In genomic region chr1:32953495-32953894, GRCh38 we compare ENCODE assay signal across 15 cellular contexts. TPM values are rescaled to one million over a fixed set of nuclear protein-coding genes. Genes with fewer than 3 reads are reported as not detected.
DNase-seq lines count a peak whose midpoint lies in the region; ATAC-seq, FAIRE-seq and TF ChIP-seq lines count a peak whose summit lies in the region.
"Had no signal": no experiment of that assay in that cellular context is flagged by ENCODE, and none has a peak within 500 bp of the region (broad histone marks: within the 10 kb centered on the region; RNA-seq: fewer than 3 reads in every experiment).

No MANE protein-coding gene starts in this region.

- peaks cover 98% of the 10 kb centered on the region for H3K79me2 ChIP-seq in OCI-LY7 (ENCODE audit: insufficient read depth, low read depth, low read length)
- H3K79me2 ChIP-seq in GM12878 (ENCODE audit: control insufficient read depth, insufficient read depth, low read length): peaks cover 29% of the 10 kb centered on the region

- CTCF ChIA-PET in OCI-LY7 (lab: Charles Lee; ENCODE audit: unreplicated experiment) (no interaction called here), GM12878 (lab: Yijun Ruan, JAX) (interaction anchor here (0.8 to 1.7 kb wide), 6 partner anchors 9 to 747 kb away, joined by 3 to 8 read pairs (median 3); no protein-coding TSS in a partner anchor)
- CTCF ChIA-PET in activated CD4-positive, alpha-beta T cell treated with anti-CD3 and anti-CD28 coated beads, Interleukin-2, amount 10 ng/mL, durations not matched to agents 7 days and 5 days (lab: Charles Lee): interaction anchor here (0.6 to 2.8 kb wide), 6 partner anchors 11 to 61 kb away, joined by 3 to 10 read pairs (median 4); partner anchors contain the start of gene RNF19B

- peak overlapping the region; percentile 4 for H3K4me3 ChIP-seq in OCI-LY7 (ENCODE audit: low read depth, low read length, poor library complexity, severe bottlenecking)
- H3K4me3 ChIP-seq in GM12878: no peak overlapping the region
- no peak overlapping the region for H3K4me3 ChIP-seq in endodermal cell (ENCODE audit: low read length)
- H3K4me3 ChIP-seq: spleen had no signal

- POLR2A ChIA-PET in OCI-LY7 (lab: Charles Lee) (interaction anchor here (0.6 to 3.7 kb wide), 10 partner anchors 8 to 1064 kb away, joined by 3 to 26 read pairs (median 4); no protein-coding TSS in a partner anchor), GM12878 (lab: Charles Lee) (interaction anchor here (0.6 to 1.3 kb wide), 6 partner anchors 10 to 101 kb away, joined by 4 to 5 read pairs (median 5); no protein-coding TSS in a partner anchor)
- POLR2A ChIA-PET in activated CD4-positive, alpha-beta T cell treated with anti-CD3 and anti-CD28 coated beads, Interleukin-2, amount 10 ng/mL, durations not matched to agents 7 days and 5 days (lab: Charles Lee): interaction anchor here (0.5 kb wide), 1 partner anchor 123 kb away, joined by 7 read pairs; no protein-coding TSS in a partner anchor

- RAD21 ChIA-PET in GM12878 (lab: Charles Lee; ENCODE audit: unreplicated experiment): interaction anchor here (0.7 to 1.6 kb wide), 3 partner anchors 11 to 39 kb away, joined by 3 to 5 read pairs (median 4); partner anchors contain the start of gene RNF19B

- BruUV-seq in OCI-LY7 (replicated peaks; lab: Mats Ljungman, UMichigan) (no TSS peak), GM12878 (replicated peaks; lab: Mats Ljungman, UMichigan) (no TSS peak)

- no peaks in the 10 kb centered on the region for H3K27me3 Mint-ChIP-seq in natural killer cell treated with Interleukin-12 subunit alpha and Interleukin-12 subunit beta and Interleukin-15 and Interleukin-18, amount 100 ng/mL, for 72 hours
- no peaks in the 10 kb centered on the region for H3K27me3 Mint-ChIP-seq in endodermal cell (ENCODE audit: insufficient read depth)
- H3K27me3 Mint-ChIP-seq in activated CD4-positive, alpha-beta T cell treated with anti-CD3 and anti-CD28 coated beads, Interleukin-2, amount 10 ng/mL, durations not matched to agents 7 days and 5 days: no peaks in the 10 kb centered on the region
- H3K27me3 Mint-ChIP-seq: activated naive CD8-positive, alpha-beta T cell treated with anti-CD3 and anti-CD28 coated beads, Interleukin-2, amount 50 U/mL, for 24 hours; naive thymus-derived CD4-positive, alpha-beta T cell had no signal

- TF ChIP-seq CTCF in OCI-LY7 (conservative IDR thresholded peaks at IDR 0.05; ENCODE audit: low read length) (no peak), GM12878 (IDR thresholded peaks at IDR 0.05 in 2 of 3, conservative IDR thresholded peaks at IDR 0.05 in 1 of 3; ENCODE audit: control insufficient read depth in 2 of 3, extremely low read depth in 1 of 3, insufficient read depth in 1 of 3, low read depth in 3 of 3, low read length in 3 of 3) (no peak), endodermal cell (conservative IDR thresholded peaks at IDR 0.05) (no peak)

- TF ChIP-seq RAD21 in GM12878 (IDR thresholded peaks at IDR 0.05; ENCODE audit: insufficient read depth, low read depth, low read length): no peak

- H3K4me2 ChIP-seq in OCI-LY7 (ENCODE audit: low read length) (peak overlapping the region; percentile 55), GM12878 (ENCODE audit: control insufficient read depth, insufficient read depth) (no peak overlapping the region)

- H3K9me3 Mint-ChIP-seq in natural killer cell treated with Interleukin-12 subunit alpha and Interleukin-12 subunit beta and Interleukin-15 and Interleukin-18, amount 100 ng/mL, for 72 hours: no peaks in the 10 kb centered on the region
- H3K9me3 Mint-ChIP-seq in endodermal cell: no peaks in the 10 kb centered on the region
- peaks cover 2% of the 10 kb centered on the region for H3K9me3 Mint-ChIP-seq in activated CD4-positive, alpha-beta T cell treated with anti-CD3 and anti-CD28 coated beads, Interleukin-2, amount 10 ng/mL, durations not matched to agents 7 days and 5 days
- H3K9me3 Mint-ChIP-seq: activated naive CD8-positive, alpha-beta T cell treated with anti-CD3 and anti-CD28 coated beads, Interleukin-2, amount 50 U/mL, for 24 hours; naive thymus-derived CD4-positive, alpha-beta T cell had no signal

- SMC1A ChIA-PET in GM12878 (lab: Charles Lee; ENCODE audit: uncharacterized antibody, unreplicated experiment): interaction anchor here (0.8 to 2.2 kb wide), 5 partner anchors 13 to 81 kb away, joined by 4 to 9 read pairs (median 4); no protein-coding TSS in a partner anchor

- H3K4me1 ChIP-seq in OCI-LY7 (ENCODE audit: insufficient read depth, low read length, poor library complexity, severe bottlenecking) (peaks cover 95% of the 10 kb centered on the region), GM12878 (ENCODE audit: control insufficient read depth, insufficient read depth, low read length) (peaks cover 26% of the 10 kb centered on the region), endodermal cell (ENCODE audit: control insufficient read depth, insufficient read depth, low read length) (peaks cover 5% of the 10 kb centered on the region)

- H3K9ac ChIP-seq in GM12878 (ENCODE audit: control insufficient read depth, insufficient read depth, low read length): no peak overlapping the region
- H3K9ac ChIP-seq in endodermal cell (ENCODE audit: extremely low read depth, low read length, poor library complexity, severe bottlenecking): no peak overlapping the region

- no peak for TF ChIP-seq EP300 in GM12878 (IDR thresholded peaks at IDR 0.05; ENCODE audit: borderline replicate concordance in 1 of 2, control insufficient read depth in 1 of 2, low read depth in 2 of 2, low read length in 2 of 2)

- no peak overlapping the region for H2AFZ ChIP-seq in OCI-LY7 (ENCODE audit: low read length)
- H2AFZ ChIP-seq in GM12878 (ENCODE audit: control insufficient read depth, low read depth, low read length): no peak overlapping the region

- H4K20me1 ChIP-seq in OCI-LY7 (ENCODE audit: insufficient read depth, low read length) (0 out of 2 replicates have a peak, but pooled peaks cover 4% of the 10 kb centered on the region), GM12878 (ENCODE audit: control insufficient read depth, insufficient read depth) (no peaks in the 10 kb centered on the region)

- in situ Hi-C loops in GM12878 (cut with MboI): no loop called here

- ATAC-seq in GM12878: no peak
- ATAC-seq in natural killer cell treated with Interleukin-12 subunit alpha and Interleukin-12 subunit beta and Interleukin-15 and Interleukin-18, amount 100 ng/mL, for 72 hours: peak in 1 of 2 donors; percentile 56
- ATAC-seq in HG03159 (IDR thresholded peaks at IDR 0.05; ENCODE audit: unreplicated experiment): no peak
- ATAC-seq: activated naive CD8-positive, alpha-beta T cell treated with anti-CD3 and anti-CD28 coated beads, Interleukin-2, amount 50 U/mL, for 24 hours; naive thymus-derived CD4-positive, alpha-beta T cell had no signal

- H3K36me3 ChIP-seq in OCI-LY7 (ENCODE audit: insufficient read depth, low read length): peaks cover 42% of the 10 kb centered on the region
- peaks cover 0 to 2% of the 10 kb centered on the region in 2 experiments; a peak in 3 of 4 replicates for H3K36me3 ChIP-seq in GM12878 (ENCODE audit: control insufficient read depth in 2 of 2, insufficient read depth in 2 of 2, low read length in 1 of 2)
- peaks cover 7% of the 10 kb centered on the region for H3K36me3 ChIP-seq in endodermal cell (ENCODE audit: control insufficient read depth, insufficient read depth, low read length)

- H3K4me3 Mint-ChIP-seq in natural killer cell treated with Interleukin-12 subunit alpha and Interleukin-12 subunit beta and Interleukin-15 and Interleukin-18, amount 100 ng/mL, for 72 hours: peak overlapping the region; percentile 50
- no peak overlapping the region for H3K4me3 Mint-ChIP-seq in endodermal cell
- H3K4me3 Mint-ChIP-seq in activated CD4-positive, alpha-beta T cell treated with anti-CD3 and anti-CD28 coated beads, Interleukin-2, amount 10 ng/mL, durations not matched to agents 7 days and 5 days: no peak overlapping the region
- H3K4me3 Mint-ChIP-seq: activated naive CD8-positive, alpha-beta T cell treated with anti-CD3 and anti-CD28 coated beads, Interleukin-2, amount 50 U/mL, for 24 hours had no signal

- peak overlapping the region; percentile 11 to 49 for H3K27ac Mint-ChIP-seq in natural killer cell treated with Interleukin-12 subunit alpha and Interleukin-12 subunit beta and Interleukin-15 and Interleukin-18, amount 100 ng/mL, for 72 hours
- H3K27ac Mint-ChIP-seq in endodermal cell: no peak overlapping the region
- no peak overlapping the region for H3K27ac Mint-ChIP-seq in activated CD4-positive, alpha-beta T cell treated with anti-CD3 and anti-CD28 coated beads, Interleukin-2, amount 10 ng/mL, durations not matched to agents 7 days and 5 days
- H3K27ac Mint-ChIP-seq: activated naive CD8-positive, alpha-beta T cell treated with anti-CD3 and anti-CD28 coated beads, Interleukin-2, amount 50 U/mL, for 24 hours had no signal

- H3K9me3 ChIP-seq in OCI-LY7 (ENCODE audit: low read length) (peaks cover 11% of the 10 kb centered on the region; the same call in 1 of the 2 replicates), GM12878 (replicated peaks; ENCODE audit: control insufficient read depth, insufficient read depth, low read length) (no peaks in the 10 kb centered on the region; the same call in 1 of the 3 replicates), endodermal cell (ENCODE audit: control insufficient read depth, low read length) (no peaks in the 10 kb centered on the region)
- H3K9me3 ChIP-seq: spleen had no signal

- intact Hi-C loops in OCI-LY7 (cut with micrococcal nuclease; ENCODE audit: unreplicated experiment): loop anchor here (5.0 kb wide), 1 partner anchor 39 kb away; no protein-coding TSS in a partner anchor
- intact Hi-C loops in GM12878 (cut with micrococcal nuclease; ENCODE audit: unreplicated experiment): no loop called here

- DNase-seq in Daoy (ENCODE audit: low read depth) (peak; percentile 63), OCI-LY7 (ENCODE audit: low spot score) (peak; percentile 20), GM12878 (ENCODE audit: low read depth, low spot score) (no peak), endodermal cell (no peak), medulla oblongata (ENCODE audit: extremely low spot score) (no peak)
- no peak for DNase-seq in natural killer cell treated with Interleukin-12 subunit alpha and Interleukin-12 subunit beta and Interleukin-15 and Interleukin-18, amount 100 ng/mL, for 72 hours (ENCODE audit: low spot score)
- DNase-seq in activated CD4-positive, alpha-beta T cell treated with anti-CD3 and anti-CD28 coated beads, Interleukin-2, amount 10 ng/mL, durations not matched to agents 7 days and 5 days: no peak
- DNase-seq: activated naive CD8-positive, alpha-beta T cell treated with anti-CD3 and anti-CD28 coated beads, Interleukin-2, amount 50 U/mL, for 24 hours; naive thymus-derived CD4-positive, alpha-beta T cell; NCI-H446 treated with DMSO at 0.1 percent for 48 hours; SHP77; spleen had no signal

- H3K9me2 ChIP-seq in OCI-LY7 (ENCODE audit: insufficient read depth, low read length): no peaks in the 10 kb centered on the region

- TF ChIP-seq POLR2A in GM12878 (IDR thresholded peaks at IDR 0.05; ENCODE audit: low read depth, low read length): no peak

- peaks cover 44 to 50% of the 10 kb centered on the region in 2 donors for H3K4me1 Mint-ChIP-seq in natural killer cell treated with Interleukin-12 subunit alpha and Interleukin-12 subunit beta and Interleukin-15 and Interleukin-18, amount 100 ng/mL, for 72 hours (ENCODE audit: low read depth in 2 of 2)
- peaks cover 12% of the 10 kb centered on the region for H3K4me1 Mint-ChIP-seq in endodermal cell
- peaks cover 27% of the 10 kb centered on the region for H3K4me1 Mint-ChIP-seq in activated CD4-positive, alpha-beta T cell treated with anti-CD3 and anti-CD28 coated beads, Interleukin-2, amount 10 ng/mL, durations not matched to agents 7 days and 5 days

- no peaks in the 10 kb centered on the region for H3K27me3 ChIP-seq in GM12878 (replicated peaks in 1 of 2; ENCODE audit: control insufficient read depth in 2 of 2, insufficient read depth in 2 of 2, low read length in 1 of 2)
- no peaks in the 10 kb centered on the region for H3K27me3 ChIP-seq in endodermal cell (ENCODE audit: control insufficient read depth, insufficient read depth, low read length, poor library complexity, severe bottlenecking)
- H3K27me3 ChIP-seq: spleen had no signal

- WGBS in GM12878 (ENCODE audit: insufficient coverage, insufficient replicate concordance, low lambda C conversion rate, missing lambda C conversion rate): 50% methylated on average over 1 of the region's 1 CpG
- WGBS in endodermal cell (ENCODE audit: insufficient coverage in 1 of 2, insufficient read length in 1 of 2), 2 experiments: 92% methylated on average over 1 of the region's 1 CpG; no CpG with 5 or more reads in 1 of the 2 experiments

- FAIRE-seq in GM12878 (lab: Jason Lieb, UNC): peak; percentile 80
- FAIRE-seq: D721Med, GM12891 had no signal

- peak overlapping the region; percentile 47 for H3K27ac ChIP-seq in OCI-LY7 (ENCODE audit: low read depth, low read length, poor library complexity, severe bottlenecking)
- H3K27ac ChIP-seq in GM12878 (ENCODE audit: control insufficient read depth, insufficient read depth): no peak overlapping the region
- no peak overlapping the region for H3K27ac ChIP-seq in endodermal cell (ENCODE audit: low read depth, low read length)
- H3K27ac ChIP-seq: spleen had no signal

- peaks cover 12% of the 10 kb centered on the region for H3K36me3 Mint-ChIP-seq in natural killer cell treated with Interleukin-12 subunit alpha and Interleukin-12 subunit beta and Interleukin-15 and Interleukin-18, amount 100 ng/mL, for 72 hours
- peaks cover 16% of the 10 kb centered on the region for H3K36me3 Mint-ChIP-seq in endodermal cell (ENCODE audit: low read depth)
- H3K36me3 Mint-ChIP-seq in activated CD4-positive, alpha-beta T cell treated with anti-CD3 and anti-CD28 coated beads, Interleukin-2, amount 10 ng/mL, durations not matched to agents 7 days and 5 days (ENCODE audit: low read depth): peaks cover 25% of the 10 kb centered on the region

RNA-seq across cellular contexts. Expression of gene RNF19B, which starts 11.1 kb away (rescaled TPM):
- total RNA-seq in Daoy (2014; rRNA removed; shearing (Covaris generic)): 18.8 and 20.4 TPM in 2 replicates
- 21.1 and 23.0 TPM in 2 replicates for total RNA-seq in OCI-LY7 (2014; rRNA removed; shearing (Covaris generic))
- total RNA-seq in OCI-LY7 (2022) (33.6 and 36.8 TPM in 2 replicates), GM12878 (2014; rRNA removed) (17.2 and 17.6 TPM in 2 replicates), GM12878 (2014; rRNA removed; fragmentation: Illumina TruSeq; extraction: Trizol) (15.5 and 16.7 TPM in 2 replicates), GM12878 (2021) (30.3 and 32.2 TPM in 2 replicates), endodermal cell (10 to 100 TPM; 17.8 TPM)
- 15.2 and 15.5 TPM in 2 replicates for total RNA-seq in GM12878 (2013; cell fraction: nucleolus; rRNA removed)
- 12.8 TPM for polyA plus RNA-seq in GM12878 (2011; ENCODE audit: low read depth)
- polyA plus RNA-seq in GM12878 (2011; rRNA removed) (21.7 and 32.6 TPM in 2 replicates), GM12878 (2014; fragmentation: Illumina TruSeq; extraction: Trizol) (23.1 and 24.9 TPM in 2 replicates), GM12878 (2014; fragmentation: Nextera tagmentation; extraction: Ambion mirVana) (1 to 10 TPM; 4.3 to 9.1 TPM), GM12878 (2014; rRNA removed) (23.4 and 24.2 TPM in 2 replicates), GM12878 (2016; fragmentation: Nextera tagmentation; extraction: Ambion mirVana) (1 to 10 TPM; 2.8 to 4.0 TPM)
- 29.5 and 31.4 TPM in 2 replicates for polyA plus RNA-seq in GM12878 (2011; cell fraction: cytosol; rRNA removed)
- polyA plus RNA-seq in GM12878 (2011; cell fraction: nucleus; rRNA removed): 16.5 and 19.7 TPM in 2 replicates
- 16.7 and 18.2 TPM in 2 replicates for polyA plus RNA-seq in GM12878 (2012)
- polyA minus RNA-seq in GM12878 (2011; rRNA and poly(A)+ RNA removed): 54.0 and 66.6 TPM in 2 replicates
- polyA minus RNA-seq in GM12878 (2011; cell fraction: cytosol; rRNA and poly(A)+ RNA removed): 17.2 and 18.3 TPM in 2 replicates
- polyA minus RNA-seq in GM12878 (2011; cell fraction: nucleus; rRNA and poly(A)+ RNA removed): 14.4 and 22.5 TPM in 2 replicates
- 100 to 1,000 TPM in 1 of 2 donors, 10 to 100 TPM in 1; 92.0 to 246 TPM for total RNA-seq in natural killer cell treated with Interleukin-12 subunit alpha and Interleukin-12 subunit beta and Interleukin-15 and Interleukin-18, amount 100 ng/mL, for 72 hours
- polyA plus RNA-seq in endodermal cell (2013, experiment 1 of 2): 13.1 TPM
- 12.7 TPM for polyA plus RNA-seq in endodermal cell (2013, experiment 2 of 2)
- total RNA-seq in activated CD4-positive, alpha-beta T cell treated with anti-CD3 and anti-CD28 coated beads, Interleukin-2, amount 10 ng/mL, durations not matched to agents 7 days and 5 days: 10 to 100 TPM; 18.4 to 20.1 TPM

RNA-seq across cellular contexts. Expression of gene TMEM54, which starts 52.3 kb away (rescaled TPM):
- 27.7 and 48.1 TPM in 2 replicates for total RNA-seq in Daoy (2014; rRNA removed; shearing (Covaris generic))
- total RNA-seq in OCI-LY7 (2014; rRNA removed; shearing (Covaris generic)): 2.2 and 3.1 TPM in 2 replicates
- total RNA-seq in OCI-LY7 (2022) (0.93 and 1.7 TPM in 2 replicates), GM12878 (2014; rRNA removed) (0.34 and 0.71 TPM in 2 replicates), GM12878 (2014; rRNA removed; fragmentation: Illumina TruSeq; extraction: Trizol) (0.18 and 0.45 TPM in 2 replicates), GM12878 (2021) (0.59 and 1.1 TPM in 2 replicates), endodermal cell (10 to 100 TPM in 1 of 2 donors, 1 to 10 TPM in 1; 8.6 to 12.3 TPM)
- 0.93 and 1.4 TPM in 2 replicates for total RNA-seq in GM12878 (2013; cell fraction: nucleolus; rRNA removed)
- polyA plus RNA-seq in GM12878 (2011; ENCODE audit: low read depth): 0.33 TPM
- polyA plus RNA-seq in GM12878 (2011; rRNA removed) (0.63 and 0.80 TPM in 2 replicates), GM12878 (2014; fragmentation: Illumina TruSeq; extraction: Trizol) (0.16 TPM in 1 of 2 replicates, not detected in the other), GM12878 (2014; fragmentation: Nextera tagmentation; extraction: Ambion mirVana) (under 1 TPM in 1 of 2 experiments, not detected in 1; 0.07 TPM), GM12878 (2014; rRNA removed) (0.56 and 0.76 TPM in 2 replicates), GM12878 (2016; fragmentation: Nextera tagmentation; extraction: Ambion mirVana) (under 1 TPM; 0.71 to 0.94 TPM)
- polyA plus RNA-seq in GM12878 (2011; cell fraction: cytosol; rRNA removed): 3.4 and 4.0 TPM in 2 replicates
- 0.82 and 1.3 TPM in 2 replicates for polyA plus RNA-seq in GM12878 (2011; cell fraction: nucleus; rRNA removed)
- polyA plus RNA-seq in GM12878 (2012): 0.45 and 0.91 TPM in 2 replicates
- polyA minus RNA-seq in GM12878 (2011; rRNA and poly(A)+ RNA removed): 1.2 and 2.3 TPM in 2 replicates
- polyA minus RNA-seq in GM12878 (2011; cell fraction: cytosol; rRNA and poly(A)+ RNA removed): not detected in 2 replicates
- polyA minus RNA-seq in GM12878 (2011; cell fraction: nucleus; rRNA and poly(A)+ RNA removed): 0.67 TPM in 1 of 2 replicates, not detected in the other
- total RNA-seq in natural killer cell treated with Interleukin-12 subunit alpha and Interleukin-12 subunit beta and Interleukin-15 and Interleukin-18, amount 100 ng/mL, for 72 hours: 1 to 10 TPM; 2.5 to 5.9 TPM
- 5.8 TPM for polyA plus RNA-seq in endodermal cell (2013, experiment 1 of 2)
- 5.7 TPM for polyA plus RNA-seq in endodermal cell (2013, experiment 2 of 2)
- not detected for total RNA-seq in activated CD4-positive, alpha-beta T cell treated with anti-CD3 and anti-CD28 coated beads, Interleukin-2, amount 10 ng/mL, durations not matched to agents 7 days and 5 days
- total RNA-seq: naive thymus-derived CD4-positive, alpha-beta T cell had no signal
- polyA plus RNA-seq: naive thymus-derived CD4-positive, alpha-beta T cell had no signal

Comparison
In these comparisons a context has a peak if more than half of its experiments do, and no peak if none do; other contexts are left out.
1. DNase-seq: peak in Daoy (single experiment) and OCI-LY7 (single experiment); none in GM12878 (single experiment), natural killer cell treated with Interleukin-12 subunit alpha and Interleukin-12 subunit beta and Interleukin-15 and Interleukin-18, amount 100 ng/mL, for 72 hours (single experiment), endodermal cell (single experiment), medulla oblongata (single experiment) and activated CD4-positive, alpha-beta T cell treated with anti-CD3 and anti-CD28 coated beads, Interleukin-2, amount 10 ng/mL, durations not matched to agents 7 days and 5 days (single experiment).
2. H3K27ac Mint-ChIP-seq: peak in natural killer cell treated with Interleukin-12 subunit alpha and Interleukin-12 subunit beta and Interleukin-15 and Interleukin-18, amount 100 ng/mL, for 72 hours (2 of 2); none in endodermal cell (single experiment) and activated CD4-positive, alpha-beta T cell treated with anti-CD3 and anti-CD28 coated beads, Interleukin-2, amount 10 ng/mL, durations not matched to agents 7 days and 5 days (single experiment).